29 cellular contexts compared by ENCODE assay signal in genomic region chr5:105945203-105945972, GRCh38.
"Had no signal": no experiment of that assay in that cellular context is flagged by ENCODE, and none has a peak within 500 bp of the region (broad histone marks: within the 10 kb centered on the region; RNA-seq: fewer than 3 reads in every experiment).

No MANE protein-coding gene starts in this region.

- H3K27ac ChIP-seq: neural progenitor cell, ovary, parathyroid adenoma, psoas muscle, skin epidermis, spleen, thoracic aorta, thyroid gland, tibial nerve, upper lobe of left lung, vagina had no signal

- H3K4me1 ChIP-seq: neural progenitor cell, parathyroid adenoma, psoas muscle, spleen, thyroid gland, tibial nerve, upper lobe of left lung, vagina had no signal

- H2AFZ ChIP-seq: neural progenitor cell, parathyroid adenoma had no signal

- H3K4me3 ChIP-seq: neural progenitor cell, ovary, psoas muscle, skin epidermis, smooth muscle cell, spleen, thoracic aorta, thyroid gland, tibial nerve, upper lobe of left lung, vagina had no signal

- H3K4me2 ChIP-seq: neural progenitor cell, smooth muscle cell had no signal

- H3K27me3 ChIP-seq: neural progenitor cell, ovary, spleen, thyroid gland, tibial nerve, upper lobe of left lung, vagina had no signal

- H3K9me3 ChIP-seq: ovary, psoas muscle, spleen, thoracic aorta, thyroid gland, tibial nerve, upper lobe of left lung, vagina had no signal

- FAIRE-seq: urothelium cell line had no signal

- ATAC-seq: naive thymus-derived CD4-positive, alpha-beta T cell; natural killer cell; psoas muscle; right cardiac atrium; sciatic nerve; stimulated activated memory B cell treated with anti-CD40 and anti-IgM and Interleukin-4, amounts not matched to agents 10 μg/mL and 1 μg/mL and 100 μg/mL, for 72 hours; stimulated activated naive CD8-positive, alpha-beta T cell treated with anti-CD3 and anti-CD28 coated beads, Interleukin-15, amount 100 ng/mL, for 72 hours; stimulated activated naive CD8-positive, alpha-beta T cell treated with anti-CD3 and anti-CD28 coated beads, Interleukin-15, Interleukin-2, amounts not matched to agents 100 U/mL and 50 U/mL, for 24 hours had no signal

- H3K36me3 ChIP-seq: neural progenitor cell, ovary, spleen, thoracic aorta, thyroid gland, tibial nerve, upper lobe of left lung, vagina had no signal

- DNase-seq: naive thymus-derived CD4-positive, alpha-beta T cell; natural killer cell; occipital lobe; ovary; posterior cingulate gyrus; psoas muscle; right cardiac atrium; spleen; stimulated activated CD4-positive, alpha-beta T cell treated with anti-CD3 and anti-CD28 coated beads, Interleukin-12 subunit alpha, Interleukin-12 subunit beta, amount 100 ng/mL, for 4 hours; stimulated activated CD4-positive, alpha-beta T cell treated with anti-CD3 and anti-CD28 coated beads, Interleukin-1b, Interleukin-23, amount 100 ng/mL, for 48 hours; stimulated activated CD4-positive, alpha-beta T cell treated with anti-CD3 and anti-CD28 coated beads, Interleukin-4, amount 100 ng/mL, for 1 hour; stimulated activated CD4-positive, alpha-beta T cell treated with anti-CD3 and anti-CD28 coated beads, Interleukin-4, amount 100 ng/mL, for 4 hours; stimulated activated CD8-positive, alpha-beta memory T cell treated with anti-CD3 and anti-CD28 coated beads, Interleukin-4, amount 100 ng/mL, for 48 hours; stimulated activated naive CD4-positive, alpha-beta T cell; stimulated activated naive CD8-positive, alpha-beta T cell treated with anti-CD3 and anti-CD28 coated beads, Interleukin-15, amount 100 ng/mL, for 72 hours; stimulated activated naive CD8-positive, alpha-beta T cell treated with anti-CD3 and anti-CD28 coated beads, Interleukin-15, Interleukin-2, amounts not matched to agents 100 U/mL and 50 U/mL, for 24 hours; substantia nigra; thyroid gland; upper lobe of left lung had no signal

- H3K79me2 ChIP-seq: parathyroid adenoma had no signal

- H3K9ac ChIP-seq: neural progenitor cell, parathyroid adenoma had no signal
